Comparison of ENCODE assay signal across 8 cellular contexts in genomic region chr2:106192752-106193490, GRCh38. TPM values are rescaled to one million over a fixed set of nuclear protein-coding genes. Genes with fewer than 3 reads are reported as not detected.
A peak's percentile ranks its signal among the peaks of the same experiment; 100 is the strongest.
DNase-seq lines count a peak whose midpoint lies in the region; ATAC-seq and TF ChIP-seq lines count a peak whose summit lies in the region.

No MANE protein-coding gene starts in this region.

- H3K4ac ChIP-seq in neuronal stem cell (ENCODE audit: low read length): no peak overlapping the region

- no peak overlapping the region for H4K8ac ChIP-seq in neuronal stem cell (ENCODE audit: low read depth, low read length)

- no peaks in the 10 kb centered on the region for H3K27me3 ChIP-seq in BJ (ENCODE audit: control insufficient read depth, insufficient read depth, low read length)
- no peaks in the 10 kb centered on the region for H3K27me3 ChIP-seq in neuronal stem cell (ENCODE audit: control insufficient read depth in 3 of 3, insufficient read depth in 3 of 3, low read depth in 1 of 3, low read length in 3 of 3)
- no peaks in the 10 kb centered on the region for H3K27me3 ChIP-seq in tibial artery

- peak; percentile 31 for DNase-seq in BJ (ENCODE audit: low read depth)
- peak; percentile 21 for DNase-seq in NCI-H460 (ENCODE audit: extremely low read depth, low read depth)
- DNase-seq in activated CD8-positive, alpha-beta memory T cell treated with anti-CD3 and anti-CD28 coated beads for 24 hours: peak; percentile 75
- no peak for DNase-seq in neuronal stem cell (ENCODE audit: low spot score)
- peak in 1 of 2 donors; percentile 34 for DNase-seq in tibial artery

- peak overlapping the region; percentile 93 for H3K9ac ChIP-seq in neuronal stem cell (ENCODE audit: low read depth, low read length, poor library complexity)

- no peak overlapping the region for H3K27ac ChIP-seq in neuronal stem cell (replicated peaks; ENCODE audit: low read length)
- H3K27ac ChIP-seq in tibial artery: peak overlapping the region; percentile 53 to 68

- intact Hi-C loops in tibial artery (cut with DNase I; ENCODE audit: low total_unique reads): no loop called here

- H3K14ac ChIP-seq in neuronal stem cell (ENCODE audit: low read length): no peak overlapping the region

- H3K9me3 ChIP-seq in neuronal stem cell (replicated peaks in 1 of 2; ENCODE audit: control insufficient read depth in 2 of 2, insufficient read depth in 1 of 2, low read depth in 1 of 2, low read length in 2 of 2): peaks cover 0 to 3% of the 10 kb centered on the region in 2 donors
- no peaks in the 10 kb centered on the region for H3K9me3 ChIP-seq in tibial artery

- H3K36me3 ChIP-seq in BJ (ENCODE audit: control insufficient read depth, insufficient read depth, low read length) (no peaks in the 10 kb centered on the region), neuronal stem cell (replicated peaks in 1 of 2; ENCODE audit: control insufficient read depth in 2 of 2, insufficient read depth in 2 of 2, low read length in 2 of 2) (peaks cover 0 to 18% of the 10 kb centered on the region in 2 donors), tibial artery (no peaks in the 10 kb centered on the region)

- H3K4me3 ChIP-seq in BJ (ENCODE audit: low read depth, low read length) (peak overlapping the region; percentile 72), neuronal stem cell (ENCODE audit: low read length in 2 of 2) (peak overlapping the region; percentile 83 to 99), tibial artery (peak overlapping the region; percentile 88)

- peak overlapping the region; percentile 47 for H3K23ac ChIP-seq in neuronal stem cell (ENCODE audit: low read depth, low read length, poor library complexity)

- no peak overlapping the region for H4K91ac ChIP-seq in neuronal stem cell (ENCODE audit: low read depth, low read length, poor library complexity)

- H2AK5ac ChIP-seq in neuronal stem cell (ENCODE audit: low read depth, low read length): no peak overlapping the region

- ATAC-seq in GM18870 (IDR thresholded peaks at IDR 0.05; ENCODE audit: unreplicated experiment) (peak; percentile 66), HG03097 (IDR thresholded peaks at IDR 0.05; ENCODE audit: low FRiP score, unreplicated experiment) (peak; percentile 38), esophagus mucosa (peak; percentile 81)

- H2BK120ac ChIP-seq in neuronal stem cell (ENCODE audit: low read depth, low read length): no peak overlapping the region

- peak overlapping the region; percentile 96 for H2AFZ ChIP-seq in neuronal stem cell (ENCODE audit: low read length)

- H3K18ac ChIP-seq in neuronal stem cell (ENCODE audit: low read length): no peak overlapping the region

- CTCF ChIA-PET in BJ (lab: Yijun Ruan, JAX): no interaction called here

- WGBS in neuronal stem cell (ENCODE audit: extremely low coverage in 2 of 2, insufficient read length in 2 of 2, insufficient replicate concordance in 1 of 2), 2 donors: no CpG with 5 or more reads among the region's 14 CpGs

- H2BK5ac ChIP-seq in neuronal stem cell (ENCODE audit: low read length): no peak overlapping the region

- no peak overlapping the region for H2BK15ac ChIP-seq in neuronal stem cell (ENCODE audit: low read length)

- TF ChIP-seq CTCF in BJ (IDR thresholded peaks at IDR 0.05; ENCODE audit: insufficient read depth, low read depth, low read length) (no peak), tibial artery (IDR thresholded peaks at IDR 0.05) (no peak)

- peaks cover 12% of the 10 kb centered on the region for H3K79me1 ChIP-seq in neuronal stem cell (ENCODE audit: low read depth, low read length)

- peak overlapping the region; percentile 71 for H3K4me2 ChIP-seq in neuronal stem cell (ENCODE audit: insufficient read depth, low read length, poor library complexity, severe bottlenecking)

- POLR2A ChIA-PET in BJ (lab: Charles Lee): no interaction called here

- H3K4me1 ChIP-seq in neuronal stem cell (ENCODE audit: control insufficient read depth in 2 of 2, insufficient read depth in 1 of 2, low read depth in 1 of 2, low read length in 2 of 2) (peaks cover 7 to 14% of the 10 kb centered on the region in 2 donors), tibial artery (peaks cover 0 to 25% (median 11%) of the 10 kb centered on the region in 4 donors)

- no peak overlapping the region for H2BK12ac ChIP-seq in neuronal stem cell (ENCODE audit: low read length)

RNA-seq across cellular contexts. Expression of gene UXS1, which starts 1.2 kb away (rescaled TPM):
- 39.9 and 46.3 TPM in 2 replicates for polyA plus RNA-seq in BJ (2011; rRNA removed)
- 31.0 and 63.0 TPM in 2 replicates for polyA minus RNA-seq in BJ (2011; rRNA and poly(A)+ RNA removed)
- total RNA-seq in NCI-H460 (2014; rRNA removed; shearing (Covaris generic)): 24.3 and 29.8 TPM in 2 replicates
- polyA plus RNA-seq in NCI-H460 (2014; cell fraction: nucleus; rRNA removed): 20.0 and 22.7 TPM in 2 replicates
- total RNA-seq in esophagus mucosa: 18.2 TPM
- 47.7 TPM for polyA plus RNA-seq in neuronal stem cell (2013, experiment 1 of 2)
- polyA plus RNA-seq in neuronal stem cell (2013, experiment 2 of 2): 48.4 TPM
